ENCODE assay signal across 12 cellular contexts in the genomic region with DNA sequence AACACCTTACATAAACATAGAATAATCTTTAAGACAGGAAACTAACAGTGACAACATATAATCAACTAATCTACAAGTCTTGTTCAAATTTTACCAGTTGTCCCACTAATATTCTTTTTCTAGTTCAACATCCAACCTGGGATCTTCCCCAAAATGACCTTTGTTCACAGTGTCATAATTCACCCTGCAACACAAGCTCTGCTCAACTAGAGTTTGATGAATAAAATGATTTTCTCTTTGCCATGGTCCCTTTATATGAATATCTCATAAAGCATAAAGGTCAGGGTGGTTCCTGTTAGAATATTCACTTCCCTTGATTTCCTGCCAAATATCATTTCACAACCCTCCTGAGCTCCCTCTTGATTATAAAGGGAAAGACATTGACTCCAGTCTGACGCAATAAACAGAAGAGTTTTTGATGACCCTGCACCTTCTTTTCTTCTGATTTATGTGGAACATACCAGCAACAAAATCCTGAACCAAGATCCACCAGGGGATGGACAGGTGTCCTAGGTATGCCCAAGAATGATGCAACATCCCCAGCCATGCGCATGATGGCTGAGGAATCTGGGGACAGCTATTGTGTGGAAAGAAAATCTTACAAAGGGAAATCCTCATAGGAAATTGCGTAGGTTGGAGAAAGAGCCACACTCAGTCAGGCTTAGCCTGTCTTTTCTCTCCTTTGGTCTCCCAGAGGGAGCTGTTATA. TPM values are rescaled to one million over a fixed set of nuclear protein-coding genes. Genes with fewer than 3 reads are reported as not detected.
DNase-seq lines count a peak whose midpoint lies in the region; ATAC-seq and TF ChIP-seq lines count a peak whose summit lies in the region.
"Had no signal": no experiment of that assay in that cellular context is flagged by ENCODE, and none has a peak within 500 bp of the region (broad histone marks: within the 10 kb centered on the region; RNA-seq: fewer than 3 reads in every experiment).

No MANE protein-coding gene starts in this region.

- peak in 7 of 8 donors; percentile 21 to 76 (median 64) for ATAC-seq in heart right ventricle

- H3K27ac ChIP-seq in heart right ventricle, result peak overlapping the region in 9 of 10 donors; percentile 47 to 89 (median 76)

- peaks cover 0 to 6% (median 0%) of the 10 kb centered on the region in 9 donors for H3K36me3 ChIP-seq in heart right ventricle

- intact Hi-C loops in heart right ventricle (cut with DNase I), result loop anchor here in 1 of 10 donors (2.0 kb wide), 1 partner anchor 18 kb away; no protein-coding TSS in a partner anchor

- H3K4me1 ChIP-seq in heart right ventricle, result peaks cover 18 to 80% (median 63%) of the 10 kb centered on the region in 9 donors

- WGBS in heart right ventricle, 2 donors, result 54 to 67% methylated on average over 3 of the region's 3 CpGs

- H3K4me3 ChIP-seq in heart right ventricle, result no peak overlapping the region

- no peaks in the 10 kb centered on the region for H3K27me3 ChIP-seq in heart right ventricle

- no peak for TF ChIP-seq CTCF in heart right ventricle (IDR thresholded peaks at IDR 0.05)

- in situ Hi-C loops in SK-MEL-5 (cut with HindIII; ENCODE audit: low pct_unique_long_range_greater_than_20kb, low sequenced_read_pairs), result no loop called here

- H3K9me3 ChIP-seq in heart right ventricle, result no peaks in the 10 kb centered on the region

- DNase-seq in HT-29 (ENCODE audit: low spot score), result peak; percentile 83
- DNase-seq in SK-MEL-5 (ENCODE audit: low read depth, low spot score), result peak; percentile 75
- no peak for DNase-seq in heart right ventricle
- peak; percentile 62 for DNase-seq in renal cortical epithelial cell (ENCODE audit: low read depth)
- DNase-seq in NCI-H1048 (lab: John Stamatoyannopoulos, UW), result no peak
- no peak for DNase-seq in NCI-H748 treated with DMSO at 0.1 percent for 48 hours (lab: John Stamatoyannopoulos, UW)
- no peak for DNase-seq in H4 (ENCODE audit: low spot score)
- no peak for DNase-seq in activated CD4-positive, alpha-beta T cell treated with anti-CD3 and anti-CD28 coated beads, Interleukin-2, amount 50 U/mL, for 1 hour
- DNase-seq: activated gamma-delta T cell; NCI-H345; stimulated activated CD4-positive, alpha-beta T cell treated with anti-CD3 and anti-CD28 coated beads, Interleukin-12 subunit alpha, Interleukin-12 subunit beta, amount 100 ng/mL, for 4 hours had no signal

RNA-seq across cellular contexts. Expression of a gene that starts 18.6 kb away (rescaled TPM):
- total RNA-seq in HT-29 (2014; rRNA removed; shearing (Covaris generic)), result 6.1 and 6.9 TPM in 2 replicates
- total RNA-seq in SK-MEL-5 (2014; rRNA removed; shearing (Covaris generic)), result 4.5 and 5.0 TPM in 2 replicates
- 4.9 and 5.1 TPM in 2 replicates for polyA plus RNA-seq in SK-MEL-5 (2015; cell fraction: cytosol; rRNA removed)
- polyA plus RNA-seq in SK-MEL-5 (2015; cell fraction: nucleus; rRNA removed), result 1.3 and 1.6 TPM in 2 replicates
- total RNA-seq in heart right ventricle (100 to 1,000 TPM in 1 of 10 donors, 10 to 100 TPM in 7, 1 to 10 TPM in 2; 8.0 to 102 (median 13.2) TPM), renal cortical epithelial cell (12.8 and 61.6 TPM in 2 replicates)
- 1 to 10 TPM; 4.7 to 7.9 TPM for polyA plus RNA-seq in heart right ventricle
- 24.6 and 31.4 TPM in 2 replicates for total RNA-seq in H4 (2014; rRNA removed; shearing (Covaris generic))

RNA-seq across cellular contexts. Expression of a gene that starts 31.4 kb away (rescaled TPM):
- total RNA-seq in HT-29 (2014; rRNA removed; shearing (Covaris generic)), result not detected in 2 replicates
- not detected in 2 replicates for total RNA-seq in SK-MEL-5 (2014; rRNA removed; shearing (Covaris generic))
- not detected in 2 replicates for polyA plus RNA-seq in SK-MEL-5 (2015; cell fraction: cytosol; rRNA removed)
- not detected in 2 replicates for polyA plus RNA-seq in SK-MEL-5 (2015; cell fraction: nucleus; rRNA removed)
- total RNA-seq in heart right ventricle, result under 1 TPM in 1 of 10 donors, not detected in 9; 0.21 TPM
- polyA plus RNA-seq in heart right ventricle, result not detected
- total RNA-seq in renal cortical epithelial cell, result not detected in 2 replicates
- 0.12 TPM in 1 of 2 replicates, not detected in the other for total RNA-seq in H4 (2014; rRNA removed; shearing (Covaris generic))
- total RNA-seq: subcutaneous adipose tissue had no signal

RNA-seq across cellular contexts. Expression of a gene that starts 44.6 kb away (rescaled TPM):
- 1.7 and 4.0 TPM in 2 replicates for total RNA-seq in HT-29 (2014; rRNA removed; shearing (Covaris generic))
- 1.7 and 2.0 TPM in 2 replicates for total RNA-seq in SK-MEL-5 (2014; rRNA removed; shearing (Covaris generic))
- polyA plus RNA-seq in SK-MEL-5 (2015; cell fraction: cytosol; rRNA removed), result 1.3 and 1.5 TPM in 2 replicates
- 0.49 and 0.61 TPM in 2 replicates for polyA plus RNA-seq in SK-MEL-5 (2015; cell fraction: nucleus; rRNA removed)
- 10 to 100 TPM in 3 of 10 donors, 1 to 10 TPM in 7; 2.1 to 24.4 (median 6.5) TPM for total RNA-seq in heart right ventricle
- 1 to 10 TPM; 1.8 to 4.6 TPM for polyA plus RNA-seq in heart right ventricle
- 7.2 and 20.7 TPM in 2 replicates for total RNA-seq in renal cortical epithelial cell
- 3.9 and 4.0 TPM in 2 replicates for total RNA-seq in H4 (2014; rRNA removed; shearing (Covaris generic))

RNA-seq across cellular contexts. Expression of a gene that starts 46.0 kb away (rescaled TPM):
- total RNA-seq in HT-29 (2014; rRNA removed; shearing (Covaris generic)), result 5.3 and 8.3 TPM in 2 replicates
- 0.24 and 1.3 TPM in 2 replicates for total RNA-seq in SK-MEL-5 (2014; rRNA removed; shearing (Covaris generic))
- polyA plus RNA-seq in SK-MEL-5 (2015; cell fraction: cytosol; rRNA removed), result 0.42 and 0.89 TPM in 2 replicates
- 0.57 and 1.9 TPM in 2 replicates for polyA plus RNA-seq in SK-MEL-5 (2015; cell fraction: nucleus; rRNA removed)
- total RNA-seq in heart right ventricle (10 to 100 TPM; 18.8 to 50.1 (median 30.1) TPM), renal cortical epithelial cell (10.2 and 23.3 TPM in 2 replicates)
- polyA plus RNA-seq in heart right ventricle, result 10 to 100 TPM in 1 of 2 donors, 1 to 10 TPM in 1; 5.1 to 20.8 TPM
- 102 and 123 TPM in 2 replicates for total RNA-seq in H4 (2014; rRNA removed; shearing (Covaris generic))

Comparison
In these comparisons a context has a peak if more than half of its experiments do, and no peak if none do; other contexts are left out.
1. DNase-seq: peak in HT-29 (single experiment), SK-MEL-5 (single experiment) and renal cortical epithelial cell (single experiment); none in heart right ventricle (0 of 2), NCI-H1048 (single experiment), NCI-H748 treated with DMSO at 0.1 percent for 48 hours (single experiment), H4 (single experiment) and activated CD4-positive, alpha-beta T cell treated with anti-CD3 and anti-CD28 coated beads, Interleukin-2, amount 50 U/mL, for 1 hour (single experiment).